18 cellular contexts compared by ENCODE assay signal in the genomic region with DNA sequence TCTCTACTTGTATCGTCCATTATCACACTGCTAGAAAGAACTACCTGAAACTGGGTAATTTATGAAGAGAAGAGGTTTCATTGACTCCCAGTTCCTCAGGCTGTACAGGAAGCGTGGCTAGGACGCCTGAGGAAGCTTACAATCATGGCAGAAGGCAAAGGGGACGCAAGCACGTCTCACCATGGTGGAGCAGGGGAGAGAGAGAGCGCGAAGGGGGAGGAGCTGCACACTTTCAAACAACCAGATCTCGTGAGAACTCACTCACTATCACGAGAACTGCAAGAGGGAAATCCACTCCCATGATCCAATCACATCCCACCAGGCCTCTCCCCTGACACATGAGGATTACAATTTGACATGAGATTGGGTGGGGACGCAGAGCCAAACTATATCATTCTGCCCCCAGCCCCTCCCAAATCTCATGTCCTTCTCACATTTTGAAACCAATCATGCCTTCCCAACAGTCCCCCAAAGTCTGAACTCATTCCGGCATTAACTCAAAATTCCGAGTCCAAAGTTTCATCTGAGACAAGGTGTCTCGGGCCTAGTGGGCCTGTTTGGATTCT. TPM values are rescaled to one million over a fixed set of nuclear protein-coding genes. Genes with fewer than 3 reads are reported as not detected.
DNase-seq lines count a peak whose midpoint lies in the region; ATAC-seq and TF ChIP-seq lines count a peak whose summit lies in the region.
"Had no signal": no experiment of that assay in that cellular context is flagged by ENCODE, and none has a peak within 500 bp of the region (broad histone marks: within the 10 kb centered on the region; RNA-seq: fewer than 3 reads in every experiment).

No MANE protein-coding gene starts in this region.

- ATAC-seq in upper lobe of right lung (no peak), GM18907 (IDR thresholded peaks at IDR 0.05; ENCODE audit: unreplicated experiment) (no peak)

- intact Hi-C loops in cardiac septum (cut with DNase I): no loop called here
- intact Hi-C loops in left ventricle myocardium inferior (cut with micrococcal nuclease): no loop called here
- intact Hi-C loops in upper lobe of right lung (cut with DNase I): no loop called here

- no peak overlapping the region for H3K4me3 ChIP-seq in left ventricle myocardium inferior
- H3K4me3 ChIP-seq in upper lobe of right lung: no peak overlapping the region
- H3K4me3 ChIP-seq: GM23248, HAP-1 had no signal

- H3K4me1 ChIP-seq in left ventricle myocardium inferior: peaks cover 10% of the 10 kb centered on the region
- H3K4me1 ChIP-seq in upper lobe of right lung: no peaks in the 10 kb centered on the region
- H3K4me1 ChIP-seq: BE2C, HAP-1 had no signal

- peaks cover 86% of the 10 kb centered on the region for H3K27me3 ChIP-seq in left ventricle myocardium inferior (ENCODE audit: low read depth)
- peaks cover 39% of the 10 kb centered on the region for H3K27me3 ChIP-seq in upper lobe of right lung

- TF ChIP-seq CTCF in left ventricle myocardium inferior (IDR thresholded peaks at IDR 0.05; ENCODE audit: borderline replicate concordance) (no peak), upper lobe of right lung (IDR thresholded peaks at IDR 0.05) (no peak)

- DNase-seq in cardiac septum (ENCODE audit: low spot score): peak; percentile 70
- DNase-seq in left ventricle myocardium inferior: no peak
- peak; percentile 38 for DNase-seq in HT1080 (ENCODE audit: low read depth)
- DNase-seq in mesenteric fat pad (ENCODE audit: low spot score): peak; percentile 47
- DNase-seq in upper lobe of right lung: peak; percentile 6
- DNase-seq in 8988T: no peak
- DNase-seq: ACHN; BE2C; C1 segment of cervical spinal cord; CD4-positive, CD25-positive, alpha-beta regulatory T cell; CD8-positive, alpha-beta memory T cell; COR-L47; GM23248 had no signal

- H3K9me3 ChIP-seq in left ventricle myocardium inferior (replicated peaks): peaks cover 10% of the 10 kb centered on the region
- no peaks in the 10 kb centered on the region for H3K9me3 ChIP-seq in upper lobe of right lung
- H3K9me3 ChIP-seq: BE2C, HAP-1 had no signal

- H3K36me3 ChIP-seq in left ventricle myocardium inferior (no peaks in the 10 kb centered on the region), upper lobe of right lung (no peaks in the 10 kb centered on the region)
- H3K36me3 ChIP-seq: BE2C, HAP-1 had no signal

- H3K27ac ChIP-seq in left ventricle myocardium inferior (replicated peaks): no peak overlapping the region
- no peak overlapping the region for H3K27ac ChIP-seq in upper lobe of right lung
- H3K27ac ChIP-seq: GM23248, HL-60 had no signal

RNA-seq across cellular contexts. Expression of a gene that starts 8.0 kb away (rescaled TPM):
- total RNA-seq in cardiac septum (not detected), left ventricle myocardium inferior (0.82 TPM), mesenteric fat pad (3.2 TPM), upper lobe of right lung (3.2 TPM)
- not detected in 2 replicates for total RNA-seq in HT1080 (2014; rRNA removed; shearing (Covaris generic))
- not detected in 2 replicates for polyA plus RNA-seq in HT1080 (2015; cell fraction: cytosol; rRNA removed)
- polyA plus RNA-seq in HT1080 (2015; cell fraction: nucleus; rRNA removed): not detected in 2 replicates
- total RNA-seq: A172, GM23248, H4 had no signal
- polyA plus RNA-seq: GM23248 had no signal

RNA-seq across cellular contexts. Expression of a gene that starts 38.2 kb away (rescaled TPM):
- 3.4 TPM for total RNA-seq in cardiac septum
- 8.2 TPM for total RNA-seq in left ventricle myocardium inferior
- total RNA-seq in HT1080 (2014; rRNA removed; shearing (Covaris generic)): 17.7 and 21.1 TPM in 2 replicates
- polyA plus RNA-seq in HT1080 (2015; cell fraction: cytosol; rRNA removed): 13.7 and 14.6 TPM in 2 replicates
- polyA plus RNA-seq in HT1080 (2015; cell fraction: nucleus; rRNA removed): 12.0 and 16.9 TPM in 2 replicates
- total RNA-seq in mesenteric fat pad: 12.4 TPM
- total RNA-seq in upper lobe of right lung: 25.9 TPM

Comparison
In these comparisons a context has a peak if more than half of its experiments do, and no peak if none do; other contexts are left out.
1. DNase-seq: peak in cardiac septum (single experiment), HT1080 (single experiment), mesenteric fat pad (single experiment) and upper lobe of right lung (single experiment); none in left ventricle myocardium inferior (single experiment) and 8988T (single experiment).